28 cellular contexts compared by ENCODE assay signal in the genomic region with DNA sequence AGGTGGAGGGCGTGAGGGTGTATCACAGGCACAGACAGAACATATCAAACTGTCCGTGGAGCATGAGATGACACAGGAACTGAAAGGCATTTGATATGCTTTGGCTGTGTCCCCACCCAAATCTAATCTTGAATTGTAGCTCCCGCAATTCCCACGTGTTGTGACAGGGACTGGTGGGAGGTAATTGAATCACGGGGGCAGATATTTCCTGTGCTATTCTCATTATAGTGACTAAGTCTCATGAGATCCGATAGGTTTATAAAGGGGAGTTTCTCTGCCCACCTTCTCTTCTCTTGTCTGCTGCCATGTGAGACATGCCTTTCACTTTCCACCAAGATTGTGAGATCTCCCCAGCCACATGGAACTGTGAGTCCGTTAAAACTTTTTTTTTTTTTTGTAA.
"Had no signal": no experiment of that assay in that cellular context is flagged by ENCODE, and none has a peak within 500 bp of the region (broad histone marks: within the 10 kb centered on the region; RNA-seq: fewer than 3 reads in every experiment).

No MANE protein-coding gene starts in this region.

- H3K36me3 Mint-ChIP-seq: activated naive CD4-positive, alpha-beta T cell treated with anti-CD3 and anti-CD28 coated beads, Interleukin-2, amount 10 ng/mL, durations not matched to agents 7 days and 5 days; activated naive CD4-positive, alpha-beta T cell treated with anti-CD3 and anti-CD28 coated beads, Interleukin-2, amount 50 U/mL, for 72 hours; activated naive CD8-positive, alpha-beta T cell treated with anti-CD3 and anti-CD28 coated beads, Interleukin-2, amount 10 ng/mL, durations not matched to agents 7 days and 5 days; brain had no signal

- H3K4me1 ChIP-seq: ascending aorta, breast epithelium, colonic mucosa had no signal

- H3K4me1 Mint-ChIP-seq: activated CD4-positive, alpha-beta memory T cell treated with anti-CD3 and anti-CD28 coated beads, Interleukin-2, amount 10 ng/mL, durations not matched to agents 7 days and 5 days; activated CD4-positive, alpha-beta T cell treated with anti-CD3 and anti-CD28 coated beads for 36 hours; activated CD4-positive, alpha-beta T cell treated with anti-CD3 and anti-CD28 coated beads, Interleukin-2, amount 10 ng/mL, durations not matched to agents 7 days and 5 days; activated naive CD4-positive, alpha-beta T cell treated with anti-CD3 and anti-CD28 coated beads, Interleukin-2, amount 10 ng/mL, durations not matched to agents 7 days and 5 days; activated naive CD8-positive, alpha-beta T cell treated with anti-CD3 and anti-CD28 coated beads, Interleukin-2, amount 10 ng/mL, durations not matched to agents 7 days and 5 days had no signal

- H3K4me3 ChIP-seq: ascending aorta, breast epithelium, cardiac muscle cell, colonic mucosa had no signal

- DNase-seq: activated CD4-positive, alpha-beta memory T cell treated with anti-CD3 and anti-CD28 coated beads, Interleukin-2, amount 10 ng/mL, durations not matched to agents 7 days and 5 days; activated CD4-positive, alpha-beta T cell treated with anti-CD3 and anti-CD28 coated beads for 36 hours; activated CD4-positive, alpha-beta T cell treated with anti-CD3 and anti-CD28 coated beads, Interleukin-2, amount 10 ng/mL, durations not matched to agents 7 days and 5 days; activated CD4-positive, alpha-beta T cell treated with anti-CD3 and anti-CD28 coated beads, Interleukin-2, amount 50 U/mL, for 4 hours; activated CD4-positive, CD25-positive, alpha-beta regulatory T cell; activated CD4-positive, CD25-positive, alpha-beta regulatory T cell treated with anti-CD3 and anti-CD28 coated beads, Interleukin-2, amount 50 U/mL, for 72 hours; activated CD8-positive, alpha-beta memory T cell treated with anti-CD3 and anti-CD28 coated beads, Interleukin-2, amount 50 U/mL, for 48 hours; activated gamma-delta T cell; activated naive CD4-positive, alpha-beta T cell; activated naive CD4-positive, alpha-beta T cell treated with anti-CD3 and anti-CD28 coated beads, Interleukin-2, amount 10 ng/mL, durations not matched to agents 7 days and 5 days; activated naive CD8-positive, alpha-beta T cell treated with anti-CD3 and anti-CD28 coated beads, Interleukin-2, amount 10 ng/mL, durations not matched to agents 7 days and 5 days; activated T-cell treated with anti-CD3 and anti-CD28 coated beads for 4 hours; activated T-cell treated with anti-CD3 and anti-CD28 coated beads, Interleukin-2, amount 50 U/mL, for 24 hours; activated T-cell treated with anti-CD3 and anti-CD28 coated beads, Interleukin-2, amount 50 U/mL, for 72 hours; central memory CD4-positive, alpha-beta T cell; cerebellar nuclear complex; colonic mucosa; effector CD8-positive, alpha-beta T cell; foreskin fibroblast; head of caudate nucleus; T-helper 2 cell had no signal

- H3K9me3 Mint-ChIP-seq: activated CD4-positive, alpha-beta memory T cell treated with anti-CD3 and anti-CD28 coated beads, Interleukin-2, amount 10 ng/mL, durations not matched to agents 7 days and 5 days; activated CD4-positive, alpha-beta T cell treated with anti-CD3 and anti-CD28 coated beads, Interleukin-2, amount 10 ng/mL, durations not matched to agents 7 days and 5 days; activated naive CD8-positive, alpha-beta T cell treated with anti-CD3 and anti-CD28 coated beads, Interleukin-2, amount 10 ng/mL, durations not matched to agents 7 days and 5 days; activated T-cell treated with anti-CD3 and anti-CD28 coated beads, Interleukin-2, amount 50 U/mL, for 24 hours; activated T-cell treated with anti-CD3 and anti-CD28 coated beads, Interleukin-2, amount 50 U/mL, for 72 hours had no signal

- H3K9me3 ChIP-seq: ascending aorta, breast epithelium, colonic mucosa had no signal

- H3K4me3 Mint-ChIP-seq: activated CD4-positive, alpha-beta memory T cell treated with anti-CD3 and anti-CD28 coated beads, Interleukin-2, amount 10 ng/mL, durations not matched to agents 7 days and 5 days; activated CD4-positive, alpha-beta T cell treated with anti-CD3 and anti-CD28 coated beads for 36 hours; activated CD4-positive, alpha-beta T cell treated with anti-CD3 and anti-CD28 coated beads, Interleukin-2, amount 10 ng/mL, durations not matched to agents 7 days and 5 days; activated naive CD4-positive, alpha-beta T cell treated with anti-CD3 and anti-CD28 coated beads, Interleukin-2, amount 10 ng/mL, durations not matched to agents 7 days and 5 days; activated naive CD8-positive, alpha-beta T cell treated with anti-CD3 and anti-CD28 coated beads, Interleukin-2, amount 10 ng/mL, durations not matched to agents 7 days and 5 days; activated T-cell treated with anti-CD3 and anti-CD28 coated beads, Interleukin-2, amount 50 U/mL, for 24 hours; activated T-cell treated with anti-CD3 and anti-CD28 coated beads, Interleukin-2, amount 50 U/mL, for 72 hours; brain had no signal

- H3K27me3 ChIP-seq: ascending aorta, cardiac muscle cell, colonic mucosa had no signal

- H3K27ac ChIP-seq: ascending aorta, breast epithelium, cardiac muscle cell, colonic mucosa, epithelial cell of prostate had no signal

- H3K27ac Mint-ChIP-seq: activated CD4-positive, alpha-beta memory T cell treated with anti-CD3 and anti-CD28 coated beads, Interleukin-2, amount 10 ng/mL, durations not matched to agents 7 days and 5 days; activated CD4-positive, alpha-beta T cell treated with anti-CD3 and anti-CD28 coated beads for 36 hours; activated CD4-positive, alpha-beta T cell treated with anti-CD3 and anti-CD28 coated beads, Interleukin-2, amount 10 ng/mL, durations not matched to agents 7 days and 5 days; activated naive CD4-positive, alpha-beta T cell treated with anti-CD3 and anti-CD28 coated beads, Interleukin-2, amount 10 ng/mL, durations not matched to agents 7 days and 5 days; activated naive CD4-positive, alpha-beta T cell treated with anti-CD3 and anti-CD28 coated beads, Interleukin-2, amount 50 U/mL, for 72 hours; activated naive CD8-positive, alpha-beta T cell treated with anti-CD3 and anti-CD28 coated beads, Interleukin-2, amount 10 ng/mL, durations not matched to agents 7 days and 5 days; activated T-cell treated with anti-CD3 and anti-CD28 coated beads, Interleukin-2, amount 50 U/mL, for 24 hours; activated T-cell treated with anti-CD3 and anti-CD28 coated beads, Interleukin-2, amount 50 U/mL, for 72 hours had no signal

- H3K36me3 ChIP-seq: ascending aorta, breast epithelium, cardiac muscle cell, colonic mucosa had no signal

- H3K27me3 Mint-ChIP-seq: activated CD4-positive, alpha-beta memory T cell treated with anti-CD3 and anti-CD28 coated beads, Interleukin-2, amount 10 ng/mL, durations not matched to agents 7 days and 5 days; activated naive CD4-positive, alpha-beta T cell treated with anti-CD3 and anti-CD28 coated beads, Interleukin-2, amount 10 ng/mL, durations not matched to agents 7 days and 5 days; activated naive CD8-positive, alpha-beta T cell treated with anti-CD3 and anti-CD28 coated beads, Interleukin-2, amount 10 ng/mL, durations not matched to agents 7 days and 5 days; activated T-cell treated with anti-CD3 and anti-CD28 coated beads, Interleukin-2, amount 50 U/mL, for 24 hours; brain had no signal

- ATAC-seq: activated CD4-positive, alpha-beta T cell treated with anti-CD3 and anti-CD28 coated beads for 36 hours; activated naive CD4-positive, alpha-beta T cell treated with anti-CD3 and anti-CD28 coated beads, Interleukin-2, amount 50 U/mL, for 72 hours; activated T-cell treated with anti-CD3 and anti-CD28 coated beads, Interleukin-2, amount 50 U/mL, for 72 hours; esophagus mucosa had no signal
